In genomic region chr15:80619677-80620076, GRCh38 we compare ENCODE assay signal across 11 cellular contexts.
DNase-seq lines count a peak whose midpoint lies in the region; ATAC-seq and TF ChIP-seq lines count a peak whose summit lies in the region.
"Had no signal": no experiment of that assay in that cellular context is flagged by ENCODE, and none has a peak within 500 bp of the region (broad histone marks: within the 10 kb centered on the region; RNA-seq: fewer than 3 reads in every experiment).

No MANE protein-coding gene starts in this region.

- ATAC-seq in lower lobe of right lung (peak in 1 of 2 donors; percentile 54), GM19328 (IDR thresholded peaks at IDR 0.05; ENCODE audit: unreplicated experiment) (no peak)

- no peaks in the 10 kb centered on the region for H3K36me3 ChIP-seq in lower lobe of right lung

- H3K9me3 ChIP-seq in lower lobe of right lung = peaks cover 9% of the 10 kb centered on the region

- H3K27ac ChIP-seq in dorsolateral prefrontal cortex (no peak overlapping the region), lower lobe of right lung (no peak overlapping the region)

- peaks cover 19% of the 10 kb centered on the region for H3K4me1 ChIP-seq in lower lobe of right lung

- intact Hi-C loops in dorsolateral prefrontal cortex (cut with DNase I) (loop anchor here in 1 of 2 donors (5.0 kb wide), 1 partner anchor 158 kb away; the partner anchor contains the start of gene CEMIP), lower lobe of right lung (cut with DNase I) (no loop called here)

- DNase-seq in COR-L47 (lab: John Stamatoyannopoulos, UW) (peak; percentile 8), NCI-H1694 (lab: John Stamatoyannopoulos, UW) (peak; percentile 25), dorsolateral prefrontal cortex (no peak), lower lobe of right lung (no peak), SHP77 treated with DMSO at 0.1 percent for 48 hours (lab: John Stamatoyannopoulos, UW) (no peak), T-helper 1 cell (no peak), T-helper 9 cell (no peak)
- DNase-seq: activated CD8-positive, alpha-beta memory T cell treated with anti-CD3 and anti-CD28 coated beads, Interleukin-2, amount 50 U/mL, for 4 hours; effector CD4-positive, alpha-beta T cell; stimulated activated CD4-positive, alpha-beta T cell treated with anti-CD3 and anti-CD28 coated beads, Interleukin-4, amount 100 ng/mL, for 1 hour had no signal

- no peaks in the 10 kb centered on the region for H3K27me3 ChIP-seq in dorsolateral prefrontal cortex
- H3K27me3 ChIP-seq in lower lobe of right lung (ENCODE audit: low read depth) = no peaks in the 10 kb centered on the region

- H3K4me3 ChIP-seq in dorsolateral prefrontal cortex (no peak overlapping the region), lower lobe of right lung (no peak overlapping the region)

- TF ChIP-seq CTCF in dorsolateral prefrontal cortex (IDR thresholded peaks at IDR 0.05 in 54 of 56, conservative IDR thresholded peaks at IDR 0.05 in 2 of 56; ENCODE audit: low read depth in 1 of 56, partially characterized antibody in 56 of 56) (peak in 39 of 56 donors; percentile 10 to 51 (median 28)), lower lobe of right lung (IDR thresholded peaks at IDR 0.05) (peak; percentile 24)

Comparison
In these comparisons a context has a peak if more than half of its experiments do, and no peak if none do; other contexts are left out.
1. DNase-seq: peak in COR-L47 (single experiment) and NCI-H1694 (single experiment); none in dorsolateral prefrontal cortex (0 of 10), lower lobe of right lung (single experiment), SHP77 treated with DMSO at 0.1 percent for 48 hours (single experiment), T-helper 1 cell (0 of 5) and T-helper 9 cell (single experiment).